ENCODE assay signal across 3 cellular contexts in the genomic region with DNA sequence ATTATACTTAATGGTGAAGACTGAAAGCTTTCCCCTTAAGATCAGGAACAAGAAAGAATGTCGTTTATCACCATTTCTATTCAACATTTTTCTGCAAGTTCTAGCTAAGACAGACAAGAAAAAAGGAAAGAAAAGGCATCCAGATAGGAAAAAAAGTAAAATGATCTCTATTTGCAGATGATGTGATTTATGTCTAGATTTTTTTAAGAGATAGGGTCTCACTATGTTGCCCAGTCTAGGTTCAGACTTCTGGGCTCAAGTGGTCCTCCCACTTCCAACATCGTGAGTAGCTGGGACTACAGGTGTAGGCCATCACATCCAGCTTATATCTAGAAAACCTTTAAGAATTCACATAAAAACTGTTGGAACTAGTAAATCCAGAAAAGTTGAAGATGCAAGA.
TF ChIP-seq lines count a peak whose summit lies in the region.

No MANE protein-coding gene starts in this region.

TF ChIP-seq in HepG2, 621 proteins besides CTCF, POLR2A, EP300 and RAD21:
- TF ChIP-seq FOXP1 (IDR thresholded peaks at IDR 0.05) (no peak), FOXP1 (CRISPR knock-in tag; IDR thresholded peaks at IDR 0.05) (no peak), ZNF121 (CRISPR knock-in tag; IDR thresholded peaks at IDR 0.05) (0 out of 2 replicates have a peak, but pooled peaks have one; percentile 63)

TF ChIP-seq in HEK293, 187 proteins besides CTCF, POLR2A, EP300 and RAD21:
- no peak for TF ChIP-seq KLF7 (tag by site-specific recombination; IDR thresholded peaks at IDR 0.05; ENCODE audit: borderline replicate concordance)
- TF ChIP-seq MYNN (tag by site-specific recombination; IDR thresholded peaks at IDR 0.05; ENCODE audit: borderline replicate concordance) = no peak
- no peak for TF ChIP-seq ZNF248 (tag by site-specific recombination; IDR thresholded peaks at IDR 0.05)
- TF ChIP-seq ZNF121 (tag by site-specific recombination; IDR thresholded peaks at IDR 0.05) = peak; percentile 73
- TF ChIP-seq ZNF449 (tag by site-specific recombination; IDR thresholded peaks at IDR 0.05) = no peak
- TF ChIP-seq ZNF223 (tag by site-specific recombination; IDR thresholded peaks at IDR 0.05) = no peak
- no peak for TF ChIP-seq ZNF133 (tag by site-specific recombination; IDR thresholded peaks at IDR 0.05)

TF ChIP-seq in WTC11, 78 proteins besides CTCF, POLR2A, EP300 and RAD21:
- TF ChIP-seq, protein P1, sequence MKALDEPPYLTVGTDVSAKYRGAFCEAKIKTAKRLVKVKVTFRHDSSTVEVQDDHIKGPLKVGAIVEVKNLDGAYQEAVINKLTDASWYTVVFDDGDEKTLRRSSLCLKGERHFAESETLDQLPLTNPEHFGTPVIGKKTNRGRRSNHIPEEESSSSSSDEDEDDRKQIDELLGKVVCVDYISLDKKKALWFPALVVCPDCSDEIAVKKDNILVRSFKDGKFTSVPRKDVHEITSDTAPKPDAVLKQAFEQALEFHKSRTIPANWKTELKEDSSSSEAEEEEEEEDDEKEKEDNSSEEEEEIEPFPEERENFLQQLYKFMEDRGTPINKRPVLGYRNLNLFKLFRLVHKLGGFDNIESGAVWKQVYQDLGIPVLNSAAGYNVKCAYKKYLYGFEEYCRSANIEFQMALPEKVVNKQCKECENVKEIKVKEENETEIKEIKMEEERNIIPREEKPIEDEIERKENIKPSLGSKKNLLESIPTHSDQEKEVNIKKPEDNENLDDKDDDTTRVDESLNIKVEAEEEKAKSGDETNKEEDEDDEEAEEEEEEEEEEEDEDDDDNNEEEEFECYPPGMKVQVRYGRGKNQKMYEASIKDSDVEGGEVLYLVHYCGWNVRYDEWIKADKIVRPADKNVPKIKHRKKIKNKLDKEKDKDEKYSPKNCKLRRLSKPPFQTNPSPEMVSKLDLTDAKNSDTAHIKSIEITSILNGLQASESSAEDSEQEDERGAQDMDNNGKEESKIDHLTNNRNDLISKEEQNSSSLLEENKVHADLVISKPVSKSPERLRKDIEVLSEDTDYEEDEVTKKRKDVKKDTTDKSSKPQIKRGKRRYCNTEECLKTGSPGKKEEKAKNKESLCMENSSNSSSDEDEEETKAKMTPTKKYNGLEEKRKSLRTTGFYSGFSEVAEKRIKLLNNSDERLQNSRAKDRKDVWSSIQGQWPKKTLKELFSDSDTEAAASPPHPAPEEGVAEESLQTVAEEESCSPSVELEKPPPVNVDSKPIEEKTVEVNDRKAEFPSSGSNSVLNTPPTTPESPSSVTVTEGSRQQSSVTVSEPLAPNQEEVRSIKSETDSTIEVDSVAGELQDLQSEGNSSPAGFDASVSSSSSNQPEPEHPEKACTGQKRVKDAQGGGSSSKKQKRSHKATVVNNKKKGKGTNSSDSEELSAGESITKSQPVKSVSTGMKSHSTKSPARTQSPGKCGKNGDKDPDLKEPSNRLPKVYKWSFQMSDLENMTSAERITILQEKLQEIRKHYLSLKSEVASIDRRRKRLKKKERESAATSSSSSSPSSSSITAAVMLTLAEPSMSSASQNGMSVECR (CRISPR knock-in tag; IDR thresholded peaks at IDR 0.05; ENCODE audit: borderline replicate concordance) = no peak
- TF ChIP-seq FOXP1 (CRISPR knock-in tag; IDR thresholded peaks at IDR 0.05; ENCODE audit: borderline replicate concordance) (no peak), ZNF121 (CRISPR knock-in tag; IDR thresholded peaks at IDR 0.05) (peak; percentile 65; the same call in 1 of the 2 replicates)
